In the genomic region with DNA sequence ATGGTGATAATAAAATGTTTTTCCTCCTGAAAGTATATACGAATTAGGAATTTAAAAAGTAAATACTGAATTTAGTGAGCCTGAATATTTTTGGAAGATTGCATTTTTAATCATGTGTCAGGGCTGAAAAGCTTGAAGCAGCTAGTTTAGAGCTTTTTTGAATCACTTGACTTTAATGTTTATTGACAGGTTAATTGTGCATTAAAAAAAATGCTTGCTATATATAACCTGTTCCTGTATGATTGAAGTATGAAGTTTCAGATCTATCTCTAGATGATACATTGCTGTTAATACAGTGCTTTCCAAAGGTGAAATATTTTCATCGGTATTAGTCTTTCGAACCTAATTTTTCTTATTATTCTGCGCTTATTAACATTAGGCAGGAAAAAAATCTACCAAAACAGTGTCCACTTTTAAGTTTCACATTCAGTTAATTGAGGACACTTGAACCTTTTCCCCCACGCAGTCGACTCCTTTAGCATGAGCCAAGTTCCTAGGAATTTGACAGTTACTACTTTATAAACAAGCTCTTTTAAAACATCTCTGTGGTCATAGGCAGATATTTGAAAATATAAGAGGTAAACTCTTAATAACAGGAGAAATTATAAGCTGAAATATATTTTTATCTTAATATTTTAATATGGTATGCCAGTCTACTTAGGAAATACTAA, we compare ENCODE assay signal across 17 cellular contexts.
DNase-seq lines count a peak whose midpoint lies in the region; ATAC-seq, FAIRE-seq and TF ChIP-seq lines count a peak whose summit lies in the region.
"Had no signal": no experiment of that assay in that cellular context is flagged by ENCODE, and none has a peak within 500 bp of the region (broad histone marks: within the 10 kb centered on the region; RNA-seq: fewer than 3 reads in every experiment).

No MANE protein-coding gene starts in this region.

- H4K20me1 ChIP-seq in IMR-90 (ENCODE audit: insufficient read depth, low read length): peaks cover 10% of the 10 kb centered on the region; the same call in 1 of the 2 replicates

- no peak overlapping the region for H3K27ac ChIP-seq in IMR-90 (ENCODE audit: insufficient read depth, low read length)
- H3K27ac ChIP-seq: KMS-11 had no signal

- BruUV-seq in IMR-90 (replicated peaks; lab: Mats Ljungman, UMichigan): no TSS peak

- no peak overlapping the region for H2AK9ac ChIP-seq in IMR-90 (replicated peaks; ENCODE audit: low read depth, low read length, poor library complexity)

- dilution Hi-C loops in IMR-90 (cut with HindIII; ENCODE audit: low sequenced_read_pairs, unreplicated experiment): no loop called here

- peaks cover 4% of the 10 kb centered on the region; the same call in 1 of the 2 replicates for H3K4me1 ChIP-seq in IMR-90 (ENCODE audit: control insufficient read depth, insufficient read depth, low read length)

- ATAC-seq in IMR-90 (ENCODE audit: low read depth) (peak; percentile 47), HG02870 (IDR thresholded peaks at IDR 0.05; ENCODE audit: unreplicated experiment) (no peak)

- H2AFZ ChIP-seq in IMR-90 (replicated peaks; ENCODE audit: low read length, poor library complexity): no peak overlapping the region

- TF ChIP-seq CTCF in IMR-90 (conservative IDR thresholded peaks at IDR 0.05; ENCODE audit: low read depth, low read length): no peak
- TF ChIP-seq CTCF in choroid plexus epithelial cell (conservative IDR thresholded peaks at IDR 0.05; ENCODE audit: low read depth, low read length): no peak
- no peak for TF ChIP-seq CTCF in mesothelial cell of epicardium (IDR thresholded peaks at IDR 0.05; ENCODE audit: unreplicated experiment)
- no peak for TF ChIP-seq CTCF in osteocyte (IDR thresholded peaks at IDR 0.05)

- H3K9me3 ChIP-seq in IMR-90 (ENCODE audit: control insufficient read depth, insufficient read depth, low read length): no peaks in the 10 kb centered on the region

- no peak overlapping the region for H4K91ac ChIP-seq in IMR-90 (ENCODE audit: insufficient read depth, low read depth, low read length)

- no peak overlapping the region for H2AK5ac ChIP-seq in IMR-90 (ENCODE audit: low read depth, low read length)

- H3K23ac ChIP-seq in IMR-90 (ENCODE audit: low read depth, low read length): no peak overlapping the region

- H3K4me3 ChIP-seq in IMR-90 (ENCODE audit: insufficient read depth, low read depth, low read length) (no peak overlapping the region), choroid plexus epithelial cell (ENCODE audit: low read depth, low read length) (no peak overlapping the region)

- TF ChIP-seq POLR2A in IMR-90 (IDR thresholded peaks at IDR 0.05; ENCODE audit: low read depth, low read length): no peak

- POLR2A ChIA-PET in IMR-90 (lab: Charles Lee; ENCODE audit: unreplicated experiment): no interaction called here

- H4K5ac ChIP-seq in IMR-90 (ENCODE audit: low read depth, low read length): no peak overlapping the region

- peak; percentile 38 for FAIRE-seq in GM18507 (lab: Jason Lieb, UNC)

- peaks cover 8 to 27% of the 10 kb centered on the region in 2 experiments; a peak in 3 of 4 replicates for H3K79me1 ChIP-seq in IMR-90 (ENCODE audit: low read depth in 1 of 2, low read length in 2 of 2)

- H3K36me3 ChIP-seq in IMR-90 (ENCODE audit: control insufficient read depth, insufficient read depth, low read length): no peaks in the 10 kb centered on the region; the same call in 1 of the 2 replicates

- H3K4me1 Mint-ChIP-seq in mesothelial cell of epicardium (peaks cover 63% of the 10 kb centered on the region), osteocyte (ENCODE audit: unreplicated experiment) (peaks cover 31% of the 10 kb centered on the region)
- H3K4me1 Mint-ChIP-seq: B cell had no signal

- no peak overlapping the region for H4K8ac ChIP-seq in IMR-90 (ENCODE audit: low read depth in 2 of 2, low read length in 2 of 2)

- peak overlapping the region; percentile 56 for H2BK5ac ChIP-seq in IMR-90 (ENCODE audit: low read depth, low read length, poor library complexity, severe bottlenecking)

- peaks cover 7% of the 10 kb centered on the region for H3K9me1 ChIP-seq in IMR-90 (ENCODE audit: insufficient read depth, low read length)

- no peak overlapping the region for H3K56ac ChIP-seq in IMR-90 (ENCODE audit: extremely low read depth, insufficient read depth, low read length)

- H3K9me3 Mint-ChIP-seq in mesothelial cell of epicardium (no peaks in the 10 kb centered on the region), osteocyte (ENCODE audit: unreplicated experiment) (no peaks in the 10 kb centered on the region)
- H3K9me3 Mint-ChIP-seq: CD4-positive, alpha-beta memory T cell had no signal

- H2BK120ac ChIP-seq in IMR-90 (ENCODE audit: low read depth, low read length): no peak overlapping the region

- WGBS in IMR-90 (ENCODE audit: extremely low coverage in 2 of 2, insufficient read length in 1 of 2), 2 experiments: no CpG with 5 or more reads among the region's 6 CpGs

- peak overlapping the region; percentile 68; the same call in 1 of the 2 replicates for H3K4me2 ChIP-seq in IMR-90 (ENCODE audit: low read depth, low read length)

- H3K27me3 ChIP-seq in IMR-90 (ENCODE audit: control insufficient read depth, insufficient read depth, low read length): no peaks in the 10 kb centered on the region

- H3K9ac ChIP-seq in IMR-90 (ENCODE audit: low read depth, low read length): no peak overlapping the region
- H3K9ac ChIP-seq: KMS-11 had no signal

- H3K27me3 Mint-ChIP-seq in mesothelial cell of epicardium (ENCODE audit: low read depth) (no peaks in the 10 kb centered on the region), osteocyte (ENCODE audit: unreplicated experiment) (no peaks in the 10 kb centered on the region)
- H3K27me3 Mint-ChIP-seq: B cell; CD4-positive, alpha-beta memory T cell had no signal

- in situ Hi-C loops in IMR-90 (cut with MboI; ENCODE audit: low sequenced_read_pairs): no loop called here

- CTCF ChIA-PET in IMR-90 (lab: Yijun Ruan, JAX): no interaction called here

- no peak overlapping the region for H3K14ac ChIP-seq in IMR-90 (replicated peaks; ENCODE audit: low read depth, low read length)

- H2BK20ac ChIP-seq in IMR-90 (ENCODE audit: low read depth, low read length): no peak overlapping the region

- TF ChIP-seq RAD21 in IMR-90 (IDR thresholded peaks at IDR 0.05; ENCODE audit: low read length): no peak

- H3K36me3 Mint-ChIP-seq in mesothelial cell of epicardium: peaks cover 8% of the 10 kb centered on the region
- peaks cover 9% of the 10 kb centered on the region for H3K36me3 Mint-ChIP-seq in osteocyte (ENCODE audit: unreplicated experiment)

- no peak for DNase-seq in GM18507 (ENCODE audit: extremely low spot score, insufficient read length, low read depth)
- DNase-seq in IMR-90: peak; percentile 68
- peak; percentile 74 for DNase-seq in choroid plexus epithelial cell (ENCODE audit: low read depth)
- no peak for DNase-seq in mesothelial cell of epicardium (ENCODE audit: low spot score in 2 of 2, unreplicated experiment in 2 of 2)
- DNase-seq in osteocyte (ENCODE audit: extremely low spot score, unreplicated experiment): no peak
- no peak for DNase-seq in SKM-1 (lab: John Stamatoyannopoulos, UW; ENCODE audit: unreplicated experiment)
- no peak for DNase-seq in HT-29 (ENCODE audit: low spot score)
- DNase-seq: CD4-positive, alpha-beta memory T cell; MM.1S; NCI-H1105; NCI-H187; NCI-H2171; NCI-H82; SIG-M5 had no signal

- H3K4me3 Mint-ChIP-seq in mesothelial cell of epicardium (no peak overlapping the region), osteocyte (ENCODE audit: unreplicated experiment) (no peak overlapping the region)
- H3K4me3 Mint-ChIP-seq: B cell; CD4-positive, alpha-beta memory T cell had no signal

- intact Hi-C loops in IMR-90 (cut with micrococcal nuclease): loop anchor here (5.0 kb wide), 1 partner anchor 89 kb away; no protein-coding TSS in a partner anchor

- peak overlapping the region; percentile 52 for H3K27ac Mint-ChIP-seq in mesothelial cell of epicardium
- no peak overlapping the region for H3K27ac Mint-ChIP-seq in osteocyte (ENCODE audit: unreplicated experiment)
- H3K27ac Mint-ChIP-seq: B cell; CD4-positive, alpha-beta memory T cell had no signal

- no peak overlapping the region for H3K18ac ChIP-seq in IMR-90 (ENCODE audit: low read depth, low read length)

- no peak overlapping the region for H2BK15ac ChIP-seq in IMR-90 (ENCODE audit: low read depth, low read length)

- no peak overlapping the region for H3K4ac ChIP-seq in IMR-90 (ENCODE audit: low read depth, low read length)

TF ChIP-seq in IMR-90, 13 proteins besides CTCF, POLR2A, EP300 and RAD21 (continues in another document):
- TF ChIP-seq CEBPB (IDR thresholded peaks at IDR 0.05; ENCODE audit: low read depth, low read length) (no peak), NFE2L2 (IDR thresholded peaks at IDR 0.05; ENCODE audit: low read depth, low read length) (no peak), CHD1 (IDR thresholded peaks at IDR 0.05; ENCODE audit: low read depth, low read length) (no peak), RFX5 (IDR thresholded peaks at IDR 0.05; ENCODE audit: low read depth, low read length) (no peak), RCOR1 (IDR thresholded peaks at IDR 0.05; ENCODE audit: insufficient replicate concordance, low read length) (no peak), MAZ (IDR thresholded peaks at IDR 0.05; ENCODE audit: borderline replicate concordance, low read depth, low read length) (no peak), FOS (IDR thresholded peaks at IDR 0.05; ENCODE audit: low read depth, low read length) (no peak), MXI1 (IDR thresholded peaks at IDR 0.05; ENCODE audit: borderline replicate concordance, low read depth, low read length) (no peak), SMC3 (IDR thresholded peaks at IDR 0.05; ENCODE audit: low read depth, low read length) (no peak), BHLHE40 (IDR thresholded peaks at IDR 0.05; ENCODE audit: low read depth, low read length) (no peak)
- TF ChIP-seq, protein P1, sequence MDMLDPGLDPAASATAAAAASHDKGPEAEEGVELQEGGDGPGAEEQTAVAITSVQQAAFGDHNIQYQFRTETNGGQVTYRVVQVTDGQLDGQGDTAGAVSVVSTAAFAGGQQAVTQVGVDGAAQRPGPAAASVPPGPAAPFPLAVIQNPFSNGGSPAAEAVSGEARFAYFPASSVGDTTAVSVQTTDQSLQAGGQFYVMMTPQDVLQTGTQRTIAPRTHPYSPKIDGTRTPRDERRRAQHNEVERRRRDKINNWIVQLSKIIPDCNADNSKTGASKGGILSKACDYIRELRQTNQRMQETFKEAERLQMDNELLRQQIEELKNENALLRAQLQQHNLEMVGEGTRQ (IDR thresholded peaks at IDR 0.05; ENCODE audit: low read depth, low read length): no peak
- TF ChIP-seq, protein P2, sequence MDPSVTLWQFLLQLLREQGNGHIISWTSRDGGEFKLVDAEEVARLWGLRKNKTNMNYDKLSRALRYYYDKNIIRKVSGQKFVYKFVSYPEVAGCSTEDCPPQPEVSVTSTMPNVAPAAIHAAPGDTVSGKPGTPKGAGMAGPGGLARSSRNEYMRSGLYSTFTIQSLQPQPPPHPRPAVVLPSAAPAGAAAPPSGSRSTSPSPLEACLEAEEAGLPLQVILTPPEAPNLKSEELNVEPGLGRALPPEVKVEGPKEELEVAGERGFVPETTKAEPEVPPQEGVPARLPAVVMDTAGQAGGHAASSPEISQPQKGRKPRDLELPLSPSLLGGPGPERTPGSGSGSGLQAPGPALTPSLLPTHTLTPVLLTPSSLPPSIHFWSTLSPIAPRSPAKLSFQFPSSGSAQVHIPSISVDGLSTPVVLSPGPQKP (IDR thresholded peaks at IDR 0.05; ENCODE audit: borderline replicate concordance, low read depth, low read length): no peak

Comparison
In these comparisons a context has a peak if more than half of its experiments do, and no peak if none do; other contexts are left out.
1. DNase-seq: peak in IMR-90 (single experiment) and choroid plexus epithelial cell (single experiment); none in GM18507 (single experiment), mesothelial cell of epicardium (0 of 2), osteocyte (single experiment), SKM-1 (single experiment) and HT-29 (single experiment).